ENCODE assay signal across 9 cellular contexts in the genomic region with DNA sequence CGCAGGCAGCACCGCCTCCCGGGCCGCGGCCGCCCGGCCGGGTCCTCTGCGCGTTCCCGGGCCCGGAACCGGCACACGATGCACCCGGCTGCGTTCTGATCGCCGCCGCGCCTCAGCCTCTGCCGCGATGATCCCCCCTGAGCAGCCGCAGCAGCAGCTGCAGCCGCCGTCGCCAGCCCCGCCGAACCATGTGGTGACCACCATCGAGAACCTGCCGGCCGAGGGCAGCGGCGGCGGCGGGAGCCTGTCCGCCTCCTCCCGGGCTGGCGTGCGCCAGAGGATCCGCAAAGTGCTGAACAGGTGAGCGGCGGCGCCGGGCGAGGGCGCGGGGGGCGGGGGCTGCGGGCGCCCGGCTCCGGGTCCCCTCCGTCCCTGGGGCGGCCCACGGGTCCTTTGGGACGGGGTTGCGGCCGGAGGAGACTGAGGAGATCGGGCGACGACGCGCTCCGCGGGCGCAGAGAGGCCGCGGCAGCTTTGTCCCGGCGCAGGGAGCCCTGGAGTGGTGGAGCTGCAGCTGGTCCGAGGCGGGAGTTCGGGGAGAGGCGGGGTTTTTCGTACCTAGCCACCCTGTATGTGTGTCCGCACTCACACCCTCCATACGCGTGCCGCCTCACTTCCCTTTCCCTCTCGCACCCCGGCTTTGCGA. TPM values are rescaled to one million over a fixed set of nuclear protein-coding genes. Genes with fewer than 3 reads are reported as not detected.
DNase-seq lines count a peak whose midpoint lies in the region; ATAC-seq, FAIRE-seq and TF ChIP-seq lines count a peak whose summit lies in the region.
"Had no signal": no experiment of that assay in that cellular context is flagged by ENCODE, and none has a peak within 500 bp of the region (broad histone marks: within the 10 kb centered on the region; RNA-seq: fewer than 3 reads in every experiment).

No MANE protein-coding gene starts in this region.

- H3K4me1 ChIP-seq in adipocyte (ENCODE audit: control insufficient read depth, insufficient read depth, low read length), result no peaks in the 10 kb centered on the region
- peaks cover 0 to 2% of the 10 kb centered on the region in 2 donors for H3K4me1 ChIP-seq in kidney (ENCODE audit: control insufficient read depth in 1 of 2, insufficient read depth in 1 of 2, low read depth in 1 of 2, low read length in 2 of 2)
- peaks cover 3% of the 10 kb centered on the region for H3K4me1 ChIP-seq in testis

- H3K9ac ChIP-seq in adipocyte (ENCODE audit: low read length), result no peak overlapping the region
- H3K9ac ChIP-seq in kidney (ENCODE audit: low read length in 2 of 2), result no peak overlapping the region

- no peak for TF ChIP-seq CTCF in kidney (IDR thresholded peaks at IDR 0.05; ENCODE audit: borderline replicate concordance, extremely low read depth, insufficient read depth)
- TF ChIP-seq CTCF in testis (IDR thresholded peaks at IDR 0.05), result no peak

- ATAC-seq in HG03103 (IDR thresholded peaks at IDR 0.05; ENCODE audit: low read depth, unreplicated experiment), result peak; percentile 13

- intact Hi-C loops in kidney (cut with DNase I), result no loop called here
- intact Hi-C loops in testis (cut with DNase I; ENCODE audit: low total_unique reads), result no loop called here

- no peak for TF ChIP-seq POLR2A in testis (IDR thresholded peaks at IDR 0.05)

- WGBS in testis, 2 donors, result 0% methylated on average over 3 to 82 of the region's 82 CpGs

- no peak for FAIRE-seq in kidney (lab: Jason Lieb, UNC)

- H3K36me3 ChIP-seq in adipocyte (ENCODE audit: control insufficient read depth, insufficient read depth, low read length, severe bottlenecking), result no peaks in the 10 kb centered on the region
- H3K36me3 ChIP-seq in kidney (ENCODE audit: control insufficient read depth in 1 of 2, insufficient read depth in 2 of 2, low read length in 2 of 2), result no peaks in the 10 kb centered on the region
- H3K36me3 ChIP-seq in testis (ENCODE audit: low read depth, missing control alignments), result no peaks in the 10 kb centered on the region

- H3K27ac ChIP-seq in kidney (ENCODE audit: low read depth in 2 of 2, low read length in 2 of 2) (no peak overlapping the region), testis (no peak overlapping the region)

- H3K27me3 ChIP-seq in adipocyte (replicated peaks; ENCODE audit: control insufficient read depth, insufficient read depth, low read length) (peaks cover 38% of the 10 kb centered on the region), testis (no peaks in the 10 kb centered on the region)

- H3K4me3 ChIP-seq in adipocyte (ENCODE audit: low read length) (peak overlapping the region; percentile 63), kidney (ENCODE audit: low read length in 2 of 2) (peak overlapping the region; percentile 18 to 56), testis (peak overlapping the region; percentile 60 to 64)

- DNase-seq in SKM-1 treated with dmso at 0.1 percent for 144 hours (lab: John Stamatoyannopoulos, UW; ENCODE audit: unreplicated experiment) (peak; percentile 29), SKM-1 (lab: John Stamatoyannopoulos, UW; ENCODE audit: unreplicated experiment) (no peak), adipocyte (ENCODE audit: low read depth) (peak; percentile 6), kidney (peak; percentile 74), testis (peak; percentile 21)
- no peak for DNase-seq in stimulated activated CD8-positive, alpha-beta memory T cell treated with anti-CD3 and anti-CD28 coated beads, Interleukin-4, amount 100 ng/mL, for 48 hours
- no peak for DNase-seq in activated CD4-positive, CD25-positive, alpha-beta regulatory T cell treated with anti-CD3 and anti-CD28 coated beads, Interleukin-2, amount 50 U/mL, for 72 hours
- DNase-seq: DND-41 had no signal

- H3K9me3 ChIP-seq in adipocyte (ENCODE audit: control insufficient read depth, low read length), result peaks cover 6% of the 10 kb centered on the region
- no peaks in the 10 kb centered on the region for H3K9me3 ChIP-seq in kidney (ENCODE audit: control insufficient read depth in 1 of 2, low read length in 2 of 2)
- no peaks in the 10 kb centered on the region for H3K9me3 ChIP-seq in testis

RNA-seq across cellular contexts. Expression of a gene that starts 0.7 kb away (rescaled TPM):
- total RNA-seq in kidney (0.63 TPM), testis (1 to 10 TPM; 1.6 to 1.8 TPM)
- polyA plus RNA-seq in kidney (ENCODE audit: insufficient read depth, low read depth, low replicate concordance) (0.28 TPM), testis (ENCODE audit: insufficient read depth, low read depth, low replicate concordance) (1.4 TPM)

Comparison
In these comparisons a context has a peak if more than half of its experiments do, and no peak if none do; other contexts are left out.
1. DNase-seq: peak in SKM-1 treated with dmso at 0.1 percent for 144 hours (single experiment), adipocyte (single experiment), kidney (single experiment) and testis (single experiment); none in SKM-1 (single experiment), stimulated activated CD8-positive, alpha-beta memory T cell treated with anti-CD3 and anti-CD28 coated beads, Interleukin-4, amount 100 ng/mL, for 48 hours (single experiment) and activated CD4-positive, CD25-positive, alpha-beta regulatory T cell treated with anti-CD3 and anti-CD28 coated beads, Interleukin-2, amount 50 U/mL, for 72 hours (single experiment).
2. Peak in every context shown above with its lines, with median percentiles within 50 percentile points of each other: H3K4me3 ChIP-seq.